15 cellular contexts compared by ENCODE assay signal in the genomic region with DNA sequence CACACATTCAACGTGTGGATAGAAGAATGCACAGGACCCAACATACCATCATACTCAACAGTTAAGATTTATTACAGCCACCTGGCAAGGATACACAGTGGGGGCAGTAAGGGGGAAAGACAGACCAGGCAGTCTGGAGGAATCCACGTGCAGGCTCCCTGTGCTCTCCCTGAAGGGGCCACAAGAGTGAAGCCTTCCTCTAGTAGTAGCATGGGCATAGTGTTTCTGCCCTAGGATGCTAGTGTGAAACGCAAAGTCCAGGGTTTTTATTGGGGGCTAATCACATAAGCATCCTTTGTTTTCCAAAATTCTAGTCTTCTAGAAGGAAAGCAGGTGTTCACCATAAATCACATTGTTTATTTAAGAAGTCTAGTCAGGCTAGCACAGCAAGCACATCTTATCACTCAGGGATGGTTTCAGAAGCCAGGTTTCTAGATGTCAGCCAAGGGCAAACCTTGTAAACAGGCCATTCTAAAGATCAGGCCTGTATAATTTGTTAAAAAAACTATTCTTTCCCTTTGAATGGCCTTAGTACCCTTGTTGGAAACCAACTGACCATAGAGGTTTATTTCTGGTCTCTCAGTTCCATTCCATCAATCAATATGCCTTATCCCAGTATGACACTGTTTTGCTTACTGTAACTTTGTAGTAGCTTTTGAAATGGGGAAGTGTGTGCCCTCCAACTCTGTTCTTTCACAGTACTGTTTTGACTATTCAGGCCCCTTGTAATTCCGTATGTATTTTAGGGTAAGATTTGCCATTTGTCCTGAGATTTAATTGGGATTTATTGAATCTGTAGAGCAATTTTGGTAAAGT. TPM values are rescaled to one million over a fixed set of nuclear protein-coding genes. Genes with fewer than 3 reads are reported as not detected.
DNase-seq lines count a peak whose midpoint lies in the region; ATAC-seq and TF ChIP-seq lines count a peak whose summit lies in the region.
"Had no signal": no experiment of that assay in that cellular context is flagged by ENCODE, and none has a peak within 500 bp of the region (broad histone marks: within the 10 kb centered on the region; RNA-seq: fewer than 3 reads in every experiment).

No MANE protein-coding gene starts in this region.

- peaks cover 0 to 8% of the 10 kb centered on the region in 2 donors for H3K36me3 ChIP-seq in gastrocnemius medialis
- H3K36me3 ChIP-seq: adrenal gland had no signal

- TF ChIP-seq CTCF in gastrocnemius medialis (IDR thresholded peaks at IDR 0.05 in 4 of 5, conservative IDR thresholded peaks at IDR 0.05 in 1 of 5) (no peak), RWPE1 (conservative IDR thresholded peaks at IDR 0.05; ENCODE audit: low read depth) (no peak)

- no peaks in the 10 kb centered on the region for H3K9me3 ChIP-seq in gastrocnemius medialis
- H3K9me3 ChIP-seq: transverse colon had no signal

- no peak for TF ChIP-seq POLR2A in gastrocnemius medialis (IDR thresholded peaks at IDR 0.05)

- ATAC-seq in GM19372 (IDR thresholded peaks at IDR 0.05; ENCODE audit: low read depth, unreplicated experiment) (peak; percentile 56), HG02642 (IDR thresholded peaks at IDR 0.05; ENCODE audit: poor library complexity, unreplicated experiment) (peak; percentile 88), HG03469 (IDR thresholded peaks at IDR 0.05; ENCODE audit: unreplicated experiment) (peak; percentile 73), gastrocnemius medialis (peak; percentile 56 to 78), HG02763 (IDR thresholded peaks at IDR 0.05; ENCODE audit: unreplicated experiment) (no peak)
- ATAC-seq: activated CD4-positive, CD25-positive, alpha-beta regulatory T cell treated with anti-CD3 and anti-CD28 coated beads, Interleukin-2, amount 50 U/mL, for 24 hours had no signal

- CTCF ChIA-PET in RWPE1 (lab: Yijun Ruan, JAX) = no interaction called here

- in situ Hi-C loops in gastrocnemius medialis (cut with MboI; ENCODE audit: low sequenced_read_pairs in 4 of 4) = loop anchor here in 1 of 4 donors (10.0 kb wide), 1 partner anchor 48 kb away; no protein-coding TSS in a partner anchor

- intact Hi-C loops in gastrocnemius medialis (cut with DNase I; ENCODE audit: low total_unique reads) = no loop called here

- H3K27ac ChIP-seq in gastrocnemius medialis = peak overlapping the region; percentile 68 to 81 (median 70)
- H3K27ac ChIP-seq in RWPE1 = no peak overlapping the region
- H3K27ac ChIP-seq: adrenal gland, transverse colon had no signal

- POLR2A ChIA-PET in RWPE1 (lab: Yijun Ruan, JAX; ENCODE audit: low non-redundant PET) = no interaction called here

- H3K4me3 ChIP-seq in gastrocnemius medialis = no peak overlapping the region
- H3K4me3 ChIP-seq: adrenal gland, transverse colon had no signal

- DNase-seq in gastrocnemius medialis = no peak
- DNase-seq in NCI-H226 = no peak
- no peak for DNase-seq in activated T-cell treated with anti-CD3 and anti-CD28 coated beads, Interleukin-2, amount 50 U/mL, for 48 hours
- no peak for DNase-seq in RWPE1 (ENCODE audit: low spot score)
- DNase-seq: activated T-cell treated with anti-CD3 and anti-CD28 coated beads, Interleukin-2, amount 50 U/mL, for 24 hours; adrenal gland; CD8-positive, alpha-beta memory T cell; cortex of kidney; NCI-H1694; transverse colon had no signal

- H3K27me3 ChIP-seq in gastrocnemius medialis = no peaks in the 10 kb centered on the region
- H3K27me3 ChIP-seq: adrenal gland, transverse colon had no signal

- peaks cover 12 to 33% of the 10 kb centered on the region in 2 donors for H3K4me1 ChIP-seq in gastrocnemius medialis
- H3K4me1 ChIP-seq: adrenal gland, transverse colon had no signal

RNA-seq across cellular contexts. Expression of a gene that starts 12.4 kb away (rescaled TPM):
- 10 to 100 TPM in 3 of 4 donors, 1 to 10 TPM in 1; 9.2 to 21.7 (median 15.0) TPM for total RNA-seq in gastrocnemius medialis

RNA-seq across cellular contexts. Expression of a gene that starts 38.0 kb away (rescaled TPM):
- 100 to 1,000 TPM in 1 of 4 donors, 10 to 100 TPM in 3; 62.0 to 178 (median 81.6) TPM for total RNA-seq in gastrocnemius medialis
